ENCODE assay signal across 16 cellular contexts in the genomic region with DNA sequence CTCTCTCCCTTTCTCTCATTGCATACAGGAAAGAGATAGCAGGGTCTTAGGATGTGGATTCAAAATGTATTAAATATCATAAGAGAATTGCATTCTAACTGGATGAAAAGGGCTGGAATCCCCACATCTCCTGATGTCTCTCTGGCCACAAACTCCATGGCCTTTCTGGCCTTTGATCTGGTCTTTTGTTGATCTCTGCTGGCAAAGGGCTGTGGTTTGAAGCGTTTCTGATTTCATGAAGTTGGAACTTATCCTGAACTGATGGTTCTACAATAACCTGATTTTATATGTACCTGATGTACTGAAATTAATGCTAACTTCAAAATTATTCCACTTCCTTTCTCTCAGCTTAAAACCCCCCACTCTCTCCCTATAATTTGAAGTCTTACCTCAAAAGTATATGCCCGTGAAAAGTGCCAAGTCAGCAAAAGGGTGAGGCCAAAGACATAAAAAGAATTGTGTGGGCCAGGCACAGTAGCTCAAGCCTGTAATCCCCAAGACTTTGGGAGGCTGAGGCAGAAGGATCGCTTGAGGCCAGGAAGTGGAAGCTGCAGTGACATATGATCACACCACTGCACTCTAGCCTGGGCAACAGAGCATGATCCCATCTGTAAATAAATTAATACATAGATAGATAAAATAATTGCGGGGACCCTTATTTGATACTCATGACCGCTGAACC. TPM values are rescaled to one million over a fixed set of nuclear protein-coding genes. Genes with fewer than 3 reads are reported as not detected.
"Had no signal": no experiment of that assay in that cellular context is flagged by ENCODE, and none has a peak within 500 bp of the region (broad histone marks: within the 10 kb centered on the region; RNA-seq: fewer than 3 reads in every experiment).

No MANE protein-coding gene starts in this region.

- DNase-seq: activated B cell treated with CpG ODN at 0.5 μM for 24 hours; activated CD4-positive, alpha-beta T cell treated with anti-CD3 and anti-CD28 coated beads for 48 hours; activated naive CD4-positive, alpha-beta T cell treated with anti-CD3 and anti-CD28 coated beads, Interleukin-2, amount 10 ng/mL, durations not matched to agents 7 days and 5 days; central memory CD4-positive, alpha-beta T cell; colonic mucosa; esophagus squamous epithelium; hippocampal formation; kidney; left lung; mucosa of descending colon; naive thymus-derived CD4-positive, alpha-beta T cell; retina; T-helper 2 cell; tibial artery had no signal

- H3K36me3 Mint-ChIP-seq: activated naive CD4-positive, alpha-beta T cell treated with anti-CD3 and anti-CD28 coated beads, Interleukin-2, amount 10 ng/mL, durations not matched to agents 7 days and 5 days; stimulated activated memory B cell treated with anti-CD40 and anti-IgM and Interleukin-4, amounts not matched to agents 10 μg/mL and 1 μg/mL and 100 μg/mL, for 72 hours had no signal

- H3K9me3 Mint-ChIP-seq: activated B cell treated with CpG ODN at 0.5 μM for 24 hours; activated naive CD4-positive, alpha-beta T cell treated with anti-CD3 and anti-CD28 coated beads, Interleukin-2, amount 10 ng/mL, durations not matched to agents 7 days and 5 days; naive thymus-derived CD4-positive, alpha-beta T cell; stimulated activated memory B cell treated with anti-CD40 and anti-IgM and Interleukin-4, amounts not matched to agents 10 μg/mL and 1 μg/mL and 100 μg/mL, for 72 hours had no signal

- H3K27me3 Mint-ChIP-seq: activated B cell treated with CpG ODN at 0.5 μM for 24 hours; naive thymus-derived CD4-positive, alpha-beta T cell; stimulated activated memory B cell treated with anti-CD40 and anti-IgM and Interleukin-4, amounts not matched to agents 10 μg/mL and 1 μg/mL and 100 μg/mL, for 72 hours had no signal

- H3K27ac Mint-ChIP-seq: activated naive CD4-positive, alpha-beta T cell treated with anti-CD3 and anti-CD28 coated beads, Interleukin-2, amount 10 ng/mL, durations not matched to agents 7 days and 5 days had no signal

- H3K27ac ChIP-seq: colonic mucosa, esophagus squamous epithelium, left lung, tibial artery, vagina had no signal

- H3K9me3 ChIP-seq: colonic mucosa, esophagus squamous epithelium, left lung, mucosa of descending colon, tibial artery, vagina had no signal

- H3K4me3 ChIP-seq: colonic mucosa, esophagus squamous epithelium, left lung, mucosa of descending colon, tibial artery, vagina had no signal

- H3K4me3 Mint-ChIP-seq: activated naive CD4-positive, alpha-beta T cell treated with anti-CD3 and anti-CD28 coated beads, Interleukin-2, amount 10 ng/mL, durations not matched to agents 7 days and 5 days had no signal

- H3K27me3 ChIP-seq: colonic mucosa, esophagus squamous epithelium, left lung, tibial artery, vagina had no signal

- H3K4me1 ChIP-seq: colonic mucosa, vagina had no signal

- H3K36me3 ChIP-seq: colonic mucosa, esophagus squamous epithelium, left lung, tibial artery, vagina had no signal

- ATAC-seq: mucosa of descending colon had no signal

RNA-seq across cellular contexts. Expression of a gene that starts 6.4 kb away (rescaled TPM):
- polyA plus RNA-seq: naive thymus-derived CD4-positive, alpha-beta T cell had no signal
